ENCODE assay signal across 14 cellular contexts in the genomic region with DNA sequence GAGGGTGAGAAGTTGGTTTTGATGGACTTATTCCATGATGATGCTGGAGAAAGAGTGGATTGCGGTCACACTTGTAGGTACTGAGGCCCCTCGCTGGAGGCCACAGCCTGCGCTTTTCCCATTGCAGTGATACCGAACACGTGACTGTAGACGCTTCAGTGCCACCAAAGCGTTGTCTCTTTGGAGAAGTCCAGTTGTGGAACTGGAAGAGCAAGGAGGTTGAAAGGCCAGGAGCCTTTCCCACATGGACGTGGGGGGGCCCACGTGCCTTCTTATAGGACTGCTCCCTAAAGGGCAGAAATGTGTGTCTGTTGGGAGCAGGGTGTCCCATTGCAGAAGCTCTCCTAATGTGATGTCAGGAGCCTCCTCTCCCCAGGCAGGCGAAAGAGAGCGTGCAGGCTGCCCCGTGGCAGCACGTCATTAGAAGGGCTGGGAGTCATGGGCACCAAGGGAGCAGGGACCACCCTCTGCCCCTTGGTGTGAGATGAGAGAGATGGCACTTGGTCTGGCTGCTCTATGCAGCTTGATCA. TPM values are rescaled to one million over a fixed set of nuclear protein-coding genes. Genes with fewer than 3 reads are reported as not detected.
DNase-seq lines count a peak whose midpoint lies in the region; ATAC-seq lines count a peak whose summit lies in the region.
"Had no signal": no experiment of that assay in that cellular context is flagged by ENCODE, and none has a peak within 500 bp of the region (broad histone marks: within the 10 kb centered on the region; RNA-seq: fewer than 3 reads in every experiment).

No MANE protein-coding gene starts in this region.

- peak; percentile 60 for DNase-seq in activated effector memory CD4-positive, alpha-beta T cell treated with anti-CD3 and anti-CD28 coated beads, Interleukin-2, amount 50 U/mL, for 16 hours
- DNase-seq in activated effector memory CD4-positive, alpha-beta T cell treated with Interleukin-2 at 50 U/mL for 16 hours: no peak
- no peak for DNase-seq in activated CD4-positive, alpha-beta memory T cell treated with anti-CD3 and anti-CD28 coated beads, Interleukin-2, amount 10 ng/mL, durations not matched to agents 7 days and 5 days
- DNase-seq in immature natural killer cell (no peak), NCI-H2029 treated with DMSO at 0.1 percent for 48 hours (lab: John Stamatoyannopoulos, UW) (no peak)
- DNase-seq: amygdala; mucosa of descending colon; NCI-H1436 treated with DMSO at 0.1 percent for 48 hours; NCI-H2227 treated with DMSO at 0.1 percent for 48 hours; right lobe of liver; stimulated activated CD4-positive, alpha-beta T cell treated with anti-CD3 and anti-CD28 coated beads, Interleukin-1b, Interleukin-23, amount 100 ng/mL, for 48 hours had no signal

- no peaks in the 10 kb centered on the region for H3K27me3 Mint-ChIP-seq in activated CD4-positive, alpha-beta memory T cell treated with anti-CD3 and anti-CD28 coated beads, Interleukin-2, amount 10 ng/mL, durations not matched to agents 7 days and 5 days
- H3K27me3 Mint-ChIP-seq in immature natural killer cell (ENCODE audit: low read depth in 3 of 3): peaks cover 0 to 3% (median 0%) of the 10 kb centered on the region in 3 donors
- H3K27me3 Mint-ChIP-seq in stimulated activated memory B cell treated with anti-CD40 and anti-IgM and Interleukin-4, amounts not matched to agents 10 μg/mL and 1 μg/mL and 100 μg/mL, for 72 hours: no peaks in the 10 kb centered on the region

- CTCF ChIA-PET in activated CD4-positive, alpha-beta memory T cell treated with anti-CD3 and anti-CD28 coated beads, Interleukin-2, amount 10 ng/mL, durations not matched to agents 7 days and 5 days (lab: Charles Lee): interaction anchor here (0.9 to 10.8 kb wide), 8 partner anchors 13 to 195 kb away, joined by 3 to 327 read pairs (median 28); a partner anchor contains a TSS

- H3K4me3 Mint-ChIP-seq in activated CD4-positive, alpha-beta memory T cell treated with anti-CD3 and anti-CD28 coated beads, Interleukin-2, amount 10 ng/mL, durations not matched to agents 7 days and 5 days: peak overlapping the region; percentile 34
- peak overlapping the region; percentile 74 to 83 (median 80) for H3K4me3 Mint-ChIP-seq in immature natural killer cell
- H3K4me3 Mint-ChIP-seq in stimulated activated memory B cell treated with anti-CD40 and anti-IgM and Interleukin-4, amounts not matched to agents 10 μg/mL and 1 μg/mL and 100 μg/mL, for 72 hours: no peak overlapping the region

- H3K9me3 Mint-ChIP-seq in activated CD4-positive, alpha-beta memory T cell treated with anti-CD3 and anti-CD28 coated beads, Interleukin-2, amount 10 ng/mL, durations not matched to agents 7 days and 5 days: no peaks in the 10 kb centered on the region
- no peaks in the 10 kb centered on the region for H3K9me3 Mint-ChIP-seq in immature natural killer cell
- H3K9me3 Mint-ChIP-seq in stimulated activated memory B cell treated with anti-CD40 and anti-IgM and Interleukin-4, amounts not matched to agents 10 μg/mL and 1 μg/mL and 100 μg/mL, for 72 hours: no peaks in the 10 kb centered on the region

- POLR2A ChIA-PET in activated CD4-positive, alpha-beta memory T cell treated with anti-CD3 and anti-CD28 coated beads, Interleukin-2, amount 10 ng/mL, durations not matched to agents 7 days and 5 days (lab: Charles Lee): interaction anchor here (0.9 to 4.4 kb wide), 6 partner anchors 24 to 85 kb away, joined by 3 to 22 read pairs (median 10); a partner anchor contains a TSS

- no peak for ATAC-seq in stimulated activated memory B cell treated with anti-CD40 and anti-IgM and Interleukin-4, amounts not matched to agents 10 μg/mL and 1 μg/mL and 100 μg/mL, for 72 hours
- ATAC-seq in HG02798 (IDR thresholded peaks at IDR 0.05; ENCODE audit: poor library complexity, unreplicated experiment): no peak
- no peak for ATAC-seq in HG03442 (IDR thresholded peaks at IDR 0.05; ENCODE audit: unreplicated experiment)

- H3K4me1 Mint-ChIP-seq in activated CD4-positive, alpha-beta memory T cell treated with anti-CD3 and anti-CD28 coated beads, Interleukin-2, amount 10 ng/mL, durations not matched to agents 7 days and 5 days: peaks cover 55% of the 10 kb centered on the region
- peaks cover 49 to 58% of the 10 kb centered on the region in 2 donors for H3K4me1 Mint-ChIP-seq in immature natural killer cell
- H3K4me1 Mint-ChIP-seq in stimulated activated memory B cell treated with anti-CD40 and anti-IgM and Interleukin-4, amounts not matched to agents 10 μg/mL and 1 μg/mL and 100 μg/mL, for 72 hours: peaks cover 33% of the 10 kb centered on the region

- H3K27ac Mint-ChIP-seq in activated CD4-positive, alpha-beta memory T cell treated with anti-CD3 and anti-CD28 coated beads, Interleukin-2, amount 10 ng/mL, durations not matched to agents 7 days and 5 days: peak overlapping the region; percentile 67
- peak overlapping the region; percentile 60 to 92 (median 85) for H3K27ac Mint-ChIP-seq in immature natural killer cell
- H3K27ac Mint-ChIP-seq in stimulated activated memory B cell treated with anti-CD40 and anti-IgM and Interleukin-4, amounts not matched to agents 10 μg/mL and 1 μg/mL and 100 μg/mL, for 72 hours: peak overlapping the region; percentile 78

- peaks cover 76% of the 10 kb centered on the region for H3K36me3 Mint-ChIP-seq in activated CD4-positive, alpha-beta memory T cell treated with anti-CD3 and anti-CD28 coated beads, Interleukin-2, amount 10 ng/mL, durations not matched to agents 7 days and 5 days (ENCODE audit: low read depth)
- H3K36me3 Mint-ChIP-seq in immature natural killer cell: peaks cover 23 to 42% (median 28%) of the 10 kb centered on the region in 3 donors
- peaks cover 67% of the 10 kb centered on the region for H3K36me3 Mint-ChIP-seq in stimulated activated memory B cell treated with anti-CD40 and anti-IgM and Interleukin-4, amounts not matched to agents 10 μg/mL and 1 μg/mL and 100 μg/mL, for 72 hours

RNA-seq across cellular contexts. Expression of a gene that starts 31.5 kb away (rescaled TPM):
- total RNA-seq in activated CD4-positive, alpha-beta memory T cell treated with anti-CD3 and anti-CD28 coated beads, Interleukin-2, amount 10 ng/mL, durations not matched to agents 7 days and 5 days: 10 to 100 TPM; 54.0 to 57.8 TPM
- 10 to 100 TPM; 14.1 to 34.0 (median 16.3) TPM for polyA plus RNA-seq in immature natural killer cell
